ENCODE assay signal across 8 cellular contexts in genomic region chr11:60840711-60841430, GRCh38. TPM values are rescaled to one million over a fixed set of nuclear protein-coding genes. Genes with fewer than 3 reads are reported as not detected.
DNase-seq lines count a peak whose midpoint lies in the region; ATAC-seq and TF ChIP-seq lines count a peak whose summit lies in the region.

No MANE protein-coding gene starts in this region.

- TF ChIP-seq POLR2A in Peyer's patch (IDR thresholded peaks at IDR 0.05) = no peak

- H3K4me1 Mint-ChIP-seq in Calu3 (ENCODE audit: low read depth, unreplicated experiment) = peaks cover 39% of the 10 kb centered on the region

- peak overlapping the region in 1 of 4 donors; percentile 82 for H3K4me3 ChIP-seq in Peyer's patch
- no peak overlapping the region for H3K4me3 ChIP-seq in fibroblast of mammary gland (ENCODE audit: control insufficient read depth, low read depth, low read length)
- peak overlapping the region; percentile 99 for H3K4me3 ChIP-seq in psoas muscle

- H3K27me3 Mint-ChIP-seq in Calu3 (ENCODE audit: unreplicated experiment) = peaks cover 14% of the 10 kb centered on the region

- peak overlapping the region; percentile 93 for H3K4me3 Mint-ChIP-seq in Calu3 (ENCODE audit: low read depth, unreplicated experiment)

- no peaks in the 10 kb centered on the region for H3K9me3 Mint-ChIP-seq in Calu3 (ENCODE audit: low read depth, unreplicated experiment)

- H3K27ac ChIP-seq in Peyer's patch (peak overlapping the region; percentile 44 to 77 (median 72)), psoas muscle (peak overlapping the region; percentile 90)

- no peaks in the 10 kb centered on the region for H3K9me3 ChIP-seq in Peyer's patch
- H3K9me3 ChIP-seq in psoas muscle = no peaks in the 10 kb centered on the region

- H3K4me1 ChIP-seq in Peyer's patch (peaks cover 0 to 44% (median 12%) of the 10 kb centered on the region in 4 donors), psoas muscle (peaks cover 28% of the 10 kb centered on the region)

- CTCF ChIA-PET in Calu3 (lab: Charles Lee) = no interaction called here

- H3K27me3 ChIP-seq in Peyer's patch (no peaks in the 10 kb centered on the region), psoas muscle (ENCODE audit: insufficient read depth in 3 of 3, low read length in 2 of 3) (no peaks in the 10 kb centered on the region)

- H3K27ac Mint-ChIP-seq in Calu3 (ENCODE audit: unreplicated experiment) = peak overlapping the region; percentile 58

- peak in 1 of 4 donors; percentile 21 for ATAC-seq in psoas muscle
- no peak for ATAC-seq in GM21619 (IDR thresholded peaks at IDR 0.05; ENCODE audit: unreplicated experiment)

- no peak for DNase-seq in Calu3
- DNase-seq in Peyer's patch = peak in 1 of 3 donors; percentile 55
- peak; percentile 97 for DNase-seq in fibroblast of mammary gland (ENCODE audit: low read depth)
- peak; percentile 45 to 72 for DNase-seq in psoas muscle
- DNase-seq in DMS53 (lab: John Stamatoyannopoulos, UW) = no peak
- no peak for DNase-seq in amygdala (lab: John Stamatoyannopoulos, UW)
- no peak for DNase-seq in SIG-M5 treated with dmso at 0.1 percent for 504 hours (lab: John Stamatoyannopoulos, UW; ENCODE audit: unreplicated experiment)

- no TSS peak for BruUV-seq in Calu3 (replicated peaks; lab: Mats Ljungman, UMichigan)

- H3K36me3 Mint-ChIP-seq in Calu3 (ENCODE audit: insufficient read depth, unreplicated experiment) = peaks cover 44% of the 10 kb centered on the region

- 49 to 57% (median 50%) methylated on average over 12 of the region's 12 CpGs for WGBS in psoas muscle, 3 donors

- H3K36me3 ChIP-seq in Peyer's patch = no peaks in the 10 kb centered on the region
- H3K36me3 ChIP-seq in psoas muscle (ENCODE audit: insufficient read depth in 1 of 2, low read depth in 1 of 2) = no peaks in the 10 kb centered on the region

- intact Hi-C loops in Calu3 (cut with micrococcal nuclease; ENCODE audit: unreplicated experiment) (no loop called here), psoas muscle (cut with DNase I) (loop anchor here (5.0 to 10.0 kb wide), 2 partner anchors 61 to 324 kb away; partner anchors contain the start of gene VPS37C (in 1 of the 2))

- TF ChIP-seq CTCF in Calu3 (IDR thresholded peaks at IDR 0.05; ENCODE audit: unreplicated experiment) (no peak), Peyer's patch (IDR thresholded peaks at IDR 0.05) (no peak), fibroblast of mammary gland (conservative IDR thresholded peaks at IDR 0.05; ENCODE audit: control insufficient read depth, insufficient read depth, low read depth, low read length) (no peak), psoas muscle (IDR thresholded peaks at IDR 0.05) (no peak)

RNA-seq across cellular contexts. Expression of gene CCDC86, which starts 1.0 kb away (rescaled TPM):
- total RNA-seq in Calu3 (2022) (51.5 and 58.2 TPM in 2 replicates), Peyer's patch (10 to 100 TPM in 2 of 4 donors, 1 to 10 TPM in 2; 8.7 to 33.0 (median 12.4) TPM), psoas muscle (10 to 100 TPM; 24.8 to 43.9 (median 30.1) TPM)
- 10 to 100 TPM; 36.2 to 55.4 (median 53.6) TPM for polyA plus RNA-seq in psoas muscle

RNA-seq across cellular contexts. Expression of gene PTGDR2, which starts 14.9 kb away (rescaled TPM):
- total RNA-seq in Calu3 (2022) (0.29 and 0.31 TPM in 2 replicates), Peyer's patch (10 to 100 TPM in 1 of 4 donors, 1 to 10 TPM in 3; 1.5 to 18.2 (median 2.6) TPM), psoas muscle (10 to 100 TPM in 1 of 4 donors, 1 to 10 TPM in 2, under 1 TPM in 1; 0.53 to 13.9 (median 1.1) TPM)
- 1 to 10 TPM; 1.1 to 1.3 (median 1.2) TPM for polyA plus RNA-seq in psoas muscle

RNA-seq across cellular contexts. Expression of gene ZP1, which starts 26.5 kb away (rescaled TPM):
- total RNA-seq in Calu3 (2022) = not detected in 2 replicates
- total RNA-seq in Peyer's patch = 1 to 10 TPM in 1 of 4 donors, not detected in 3; 2.1 TPM
- total RNA-seq in psoas muscle = under 1 TPM in 1 of 4 donors, not detected in 3; 0.29 TPM
- polyA plus RNA-seq in psoas muscle = under 1 TPM; 0.18 to 0.52 (median 0.30) TPM

RNA-seq across cellular contexts. Expression of gene MS4A10, which starts 55.7 kb away (rescaled TPM):
- total RNA-seq in Calu3 (2022) (not detected in 2 replicates), Peyer's patch (100 to 1,000 TPM in 3 of 4 donors, 1 to 10 TPM in 1; 5.0 to 338 (median 221) TPM), psoas muscle (not detected)
- polyA plus RNA-seq in psoas muscle = under 1 TPM in 1 of 3 donors, not detected in 2; 0.03 TPM

Comparison
In these comparisons a context has a peak if more than half of its experiments do, and no peak if none do; other contexts are left out.
1. DNase-seq: peak in fibroblast of mammary gland (single experiment) and psoas muscle (2 of 2); none in Calu3 (single experiment), DMS53 (single experiment), amygdala (0 of 56) and SIG-M5 treated with dmso at 0.1 percent for 504 hours (single experiment).